Comparison of ENCODE assay signal across 1 cellular context in the genomic region with DNA sequence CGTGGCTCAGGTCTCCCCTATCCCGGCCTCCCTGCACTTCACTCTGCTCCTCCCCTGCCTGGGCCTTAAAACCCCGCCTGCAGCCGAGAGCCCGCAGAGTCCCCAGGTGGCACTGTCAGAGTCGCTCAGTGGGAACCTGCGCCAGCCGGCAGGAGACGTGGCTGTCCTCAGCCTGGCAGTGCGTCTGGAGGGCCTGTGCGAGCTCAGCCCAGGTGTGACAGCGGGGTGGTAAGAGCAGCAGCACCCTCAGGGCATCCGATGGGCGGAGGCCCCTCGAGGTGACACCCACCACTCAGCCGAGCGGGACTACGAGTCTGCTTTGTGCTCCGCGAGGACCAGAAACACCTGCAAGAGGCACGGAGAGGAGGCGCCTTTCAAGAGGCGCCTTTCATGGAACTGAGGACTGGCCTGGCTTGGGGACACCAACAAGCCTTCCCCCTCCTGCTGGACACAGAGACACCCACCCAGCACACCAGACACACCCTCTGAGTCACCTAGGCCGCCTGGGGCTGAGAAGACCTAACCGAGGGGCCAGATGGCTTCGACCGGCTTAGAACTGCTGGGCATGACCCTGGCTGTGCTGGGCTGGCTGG.
TF ChIP-seq lines count a peak whose summit lies in the region.

A gene with protein sequence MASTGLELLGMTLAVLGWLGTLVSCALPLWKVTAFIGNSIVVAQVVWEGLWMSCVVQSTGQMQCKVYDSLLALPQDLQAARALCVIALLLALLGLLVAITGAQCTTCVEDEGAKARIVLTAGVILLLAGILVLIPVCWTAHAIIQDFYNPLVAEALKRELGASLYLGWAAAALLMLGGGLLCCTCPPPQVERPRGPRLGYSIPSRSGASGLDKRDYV (plus strand): TSS at position 96 of the 593 bp plus-strand sequence. CDS start 440 bp downstream, at position 536.

TF ChIP-seq in IMR-90, 13 proteins besides CTCF, POLR2A, EP300 and RAD21:
- no peak for TF ChIP-seq USF2 (IDR thresholded peaks at IDR 0.05; ENCODE audit: low read depth, low read length)
